Comparison of ENCODE assay signal across 15 cellular contexts in genomic region chr13:31880849-31881494, GRCh38.
A peak's percentile ranks its signal among the peaks of the same experiment; 100 is the strongest.
DNase-seq lines count a peak whose midpoint lies in the region; ATAC-seq and TF ChIP-seq lines count a peak whose summit lies in the region.
"Had no signal": no experiment of that assay in that cellular context is flagged by ENCODE, and none has a peak within 500 bp of the region (broad histone marks: within the 10 kb centered on the region; RNA-seq: fewer than 3 reads in every experiment).

No MANE protein-coding gene starts in this region.

- ATAC-seq in GM18867 (IDR thresholded peaks at IDR 0.05; ENCODE audit: unreplicated experiment), result peak; percentile 61
- ATAC-seq in HG03378 (IDR thresholded peaks at IDR 0.05; ENCODE audit: unreplicated experiment), result peak; percentile 61
- ATAC-seq in stimulated activated memory B cell treated with anti-CD40 and anti-IgM and Interleukin-4, amounts not matched to agents 10 μg/mL and 1 μg/mL and 100 μg/mL, for 72 hours, result peak; percentile 27
- ATAC-seq: activated naive CD8-positive, alpha-beta T cell treated with anti-CD3 and anti-CD28 coated beads, Interleukin-2, amount 50 U/mL, for 24 hours; SK-N-SH treated with all-trans-retinoic acid at 6 μM for 48 hours had no signal

- no peak for TF ChIP-seq POLR2A in testis (IDR thresholded peaks at IDR 0.05)

- no peak overlapping the region for H3K27ac Mint-ChIP-seq in stimulated activated memory B cell treated with anti-CD40 and anti-IgM and Interleukin-4, amounts not matched to agents 10 μg/mL and 1 μg/mL and 100 μg/mL, for 72 hours
- H3K27ac Mint-ChIP-seq: activated B cell treated with CpG ODN at 0.5 μM for 24 hours; activated naive CD8-positive, alpha-beta T cell treated with anti-CD3 and anti-CD28 coated beads, Interleukin-2, amount 50 U/mL, for 24 hours; CD4-positive, CD25-positive, alpha-beta regulatory T cell had no signal

- H3K36me3 Mint-ChIP-seq in stimulated activated memory B cell treated with anti-CD40 and anti-IgM and Interleukin-4, amounts not matched to agents 10 μg/mL and 1 μg/mL and 100 μg/mL, for 72 hours, result no peaks in the 10 kb centered on the region
- H3K36me3 Mint-ChIP-seq: CD4-positive, CD25-positive, alpha-beta regulatory T cell had no signal

- H3K9me3 ChIP-seq in testis, result no peaks in the 10 kb centered on the region
- H3K9me3 ChIP-seq: esophagus muscularis mucosa had no signal

- WGBS in testis, 2 donors, result 74 to 78% methylated on average over 3 of the region's 3 CpGs

- H3K27ac ChIP-seq in coronary artery, result peak overlapping the region; percentile 40 to 81
- H3K27ac ChIP-seq in testis, result no peak overlapping the region
- H3K27ac ChIP-seq: esophagus muscularis mucosa had no signal

- intact Hi-C loops in testis (cut with DNase I; ENCODE audit: low total_unique reads), result no loop called here

- DNase-seq in coronary artery (ENCODE audit: low spot score), result no peak
- no peak for DNase-seq in NCI-H1694 (lab: John Stamatoyannopoulos, UW)
- DNase-seq in testis, result no peak
- no peak for DNase-seq in kidney glomerular epithelial cell (lab: John Stamatoyannopoulos, UW)
- no peak for DNase-seq in DMS114 treated with DMSO at 0.1 percent for 48 hours (lab: John Stamatoyannopoulos, UW; ENCODE audit: unreplicated experiment)
- DNase-seq: activated B cell treated with CpG ODN at 0.5 μM for 24 hours; activated CD8-positive, alpha-beta memory T cell treated with anti-CD3 and anti-CD28 coated beads, Interleukin-2, amount 50 U/mL, for 4 hours; activated naive CD8-positive, alpha-beta T cell treated with anti-CD3 and anti-CD28 coated beads, Interleukin-2, amount 50 U/mL, for 24 hours; CD4-positive, CD25-positive, alpha-beta regulatory T cell had no signal

- peaks cover 22% of the 10 kb centered on the region for H3K4me1 Mint-ChIP-seq in stimulated activated memory B cell treated with anti-CD40 and anti-IgM and Interleukin-4, amounts not matched to agents 10 μg/mL and 1 μg/mL and 100 μg/mL, for 72 hours
- H3K4me1 Mint-ChIP-seq: CD4-positive, CD25-positive, alpha-beta regulatory T cell had no signal

- TF ChIP-seq CTCF in coronary artery (IDR thresholded peaks at IDR 0.05), result no peak
- no peak for TF ChIP-seq CTCF in testis (IDR thresholded peaks at IDR 0.05)

- no peaks in the 10 kb centered on the region for H3K27me3 ChIP-seq in testis
- H3K27me3 ChIP-seq: esophagus muscularis mucosa had no signal

- no peaks in the 10 kb centered on the region for H3K9me3 Mint-ChIP-seq in stimulated activated memory B cell treated with anti-CD40 and anti-IgM and Interleukin-4, amounts not matched to agents 10 μg/mL and 1 μg/mL and 100 μg/mL, for 72 hours
- H3K9me3 Mint-ChIP-seq: activated B cell treated with CpG ODN at 0.5 μM for 24 hours; activated naive CD8-positive, alpha-beta T cell treated with anti-CD3 and anti-CD28 coated beads, Interleukin-2, amount 50 U/mL, for 24 hours had no signal

- H3K4me1 ChIP-seq in testis, result peaks cover 6% of the 10 kb centered on the region

- H3K4me3 ChIP-seq in coronary artery (peak overlapping the region; percentile 36), testis (no peak overlapping the region)
- H3K4me3 ChIP-seq: esophagus muscularis mucosa, lung had no signal

- no peaks in the 10 kb centered on the region for H3K27me3 Mint-ChIP-seq in stimulated activated memory B cell treated with anti-CD40 and anti-IgM and Interleukin-4, amounts not matched to agents 10 μg/mL and 1 μg/mL and 100 μg/mL, for 72 hours
- H3K27me3 Mint-ChIP-seq: activated naive CD8-positive, alpha-beta T cell treated with anti-CD3 and anti-CD28 coated beads, Interleukin-2, amount 50 U/mL, for 24 hours had no signal

- H3K36me3 ChIP-seq in testis (ENCODE audit: low read depth, missing control alignments), result no peaks in the 10 kb centered on the region
- H3K36me3 ChIP-seq: esophagus muscularis mucosa had no signal

- no peak overlapping the region for H3K4me3 Mint-ChIP-seq in stimulated activated memory B cell treated with anti-CD40 and anti-IgM and Interleukin-4, amounts not matched to agents 10 μg/mL and 1 μg/mL and 100 μg/mL, for 72 hours
- H3K4me3 Mint-ChIP-seq: activated B cell treated with CpG ODN at 0.5 μM for 24 hours; activated naive CD8-positive, alpha-beta T cell treated with anti-CD3 and anti-CD28 coated beads, Interleukin-2, amount 50 U/mL, for 24 hours; CD4-positive, CD25-positive, alpha-beta regulatory T cell had no signal

Comparison
In these comparisons a context has a peak if more than half of its experiments do, and no peak if none do; other contexts are left out.
1. H3K27ac ChIP-seq: peak in coronary artery (2 of 2); none in testis (0 of 2).
2. Peak in every context shown above with its lines, with median percentiles within 50 percentile points of each other: ATAC-seq.